8 cellular contexts compared by ENCODE assay signal in the genomic region with DNA sequence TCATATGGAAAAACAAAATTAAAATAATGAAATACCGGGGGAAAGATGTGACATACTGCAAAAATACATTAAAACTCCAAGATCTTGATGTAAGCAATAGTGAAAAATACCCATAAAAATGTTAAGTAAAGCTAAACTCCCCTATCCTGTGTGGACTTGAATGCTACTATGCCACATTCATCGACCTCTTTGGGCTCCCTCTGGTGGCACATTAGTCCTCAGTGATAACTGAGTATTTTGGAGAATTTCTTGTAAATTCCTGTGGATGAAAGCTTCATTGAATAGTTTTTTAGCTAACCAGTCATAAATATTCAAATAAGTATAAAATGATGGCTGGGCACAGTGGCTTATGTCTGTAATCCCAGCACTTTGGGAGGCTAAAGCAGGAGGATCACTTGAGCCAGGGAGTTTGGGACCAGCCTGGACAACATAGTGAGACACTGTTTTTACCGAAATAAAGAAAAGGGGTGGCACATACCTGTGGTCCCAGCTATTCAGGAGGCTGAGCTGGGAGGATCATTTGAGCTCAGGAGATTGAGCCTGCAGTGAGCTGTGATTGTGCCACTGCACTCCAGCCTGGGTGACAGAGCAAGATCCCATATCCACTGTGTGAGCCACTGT. TPM values are rescaled to one million over a fixed set of nuclear protein-coding genes. Genes with fewer than 3 reads are reported as not detected.
A peak's percentile ranks its signal among the peaks of the same experiment; 100 is the strongest.
DNase-seq lines count a peak whose midpoint lies in the region; ATAC-seq and TF ChIP-seq lines count a peak whose summit lies in the region.

No MANE protein-coding gene starts in this region.

- TF ChIP-seq CTCF in gastroesophageal sphincter (IDR thresholded peaks at IDR 0.05) = peak in 3 of 4 experiments; percentile 35 to 55 (median 48)

- no peak for TF ChIP-seq POLR2A in gastroesophageal sphincter (IDR thresholded peaks at IDR 0.05)

- no peak for ATAC-seq in gastroesophageal sphincter
- ATAC-seq in HG03457 (IDR thresholded peaks at IDR 0.05; ENCODE audit: unreplicated experiment) = no peak

- no peaks in the 10 kb centered on the region for H3K36me3 ChIP-seq in H7 (replicated peaks; ENCODE audit: control insufficient read depth, insufficient read depth, low read length)
- H3K36me3 ChIP-seq in gastroesophageal sphincter = no peaks in the 10 kb centered on the region

- H3K9me3 ChIP-seq in gastroesophageal sphincter = no peaks in the 10 kb centered on the region

- 54 to 55% methylated on average over 3 of the region's 3 CpGs for WGBS in gastroesophageal sphincter (ENCODE audit: low coverage in 1 of 2), 2 donors

- no peak for TF ChIP-seq EP300 in gastroesophageal sphincter (IDR thresholded peaks at IDR 0.05)

- H3K4me3 ChIP-seq in H7 (ENCODE audit: insufficient read depth, low read depth, low read length) = no peak overlapping the region
- no peak overlapping the region for H3K4me3 ChIP-seq in gastroesophageal sphincter

- no peaks in the 10 kb centered on the region for H3K4me1 ChIP-seq in gastroesophageal sphincter

- H3K27me3 ChIP-seq in H7 (ENCODE audit: control insufficient read depth, insufficient read depth, low read length) = no peaks in the 10 kb centered on the region
- no peaks in the 10 kb centered on the region for H3K27me3 ChIP-seq in gastroesophageal sphincter

- no peak overlapping the region for H3K27ac ChIP-seq in gastroesophageal sphincter

- DNase-seq in Daoy (ENCODE audit: low read depth) = peak; percentile 35
- DNase-seq in H7 = peak; percentile 57
- DNase-seq in NOMO-1 treated with DMSO at 0.1 percent for 48 hours (lab: John Stamatoyannopoulos, UW; ENCODE audit: unreplicated experiment) = peak; percentile 46
- peak; percentile 11 for DNase-seq in activated T-helper 1 cell treated with Interleukin-2 at 50 U/mL for 16 hours (ENCODE audit: low read depth)
- DNase-seq in renal cortical epithelial cell (ENCODE audit: low read depth) = peak; percentile 64
- DNase-seq in NCI-H510A (lab: John Stamatoyannopoulos, UW) = no peak

RNA-seq across cellular contexts. Expression of a gene that starts 42.4 kb away (rescaled TPM):
- total RNA-seq in Daoy (2014; rRNA removed; shearing (Covaris generic)) = 24.6 and 31.1 TPM in 2 replicates
- 12.5 and 15.0 TPM in 2 replicates for total RNA-seq in H7 (2014; rRNA removed; shearing (Covaris generic))
- total RNA-seq in gastroesophageal sphincter (10 to 100 TPM; 14.9 to 28.9 (median 17.9) TPM), renal cortical epithelial cell (51.8 and 63.4 TPM in 2 replicates)
